ENCODE assay signal across 10 cellular contexts in the genomic region with DNA sequence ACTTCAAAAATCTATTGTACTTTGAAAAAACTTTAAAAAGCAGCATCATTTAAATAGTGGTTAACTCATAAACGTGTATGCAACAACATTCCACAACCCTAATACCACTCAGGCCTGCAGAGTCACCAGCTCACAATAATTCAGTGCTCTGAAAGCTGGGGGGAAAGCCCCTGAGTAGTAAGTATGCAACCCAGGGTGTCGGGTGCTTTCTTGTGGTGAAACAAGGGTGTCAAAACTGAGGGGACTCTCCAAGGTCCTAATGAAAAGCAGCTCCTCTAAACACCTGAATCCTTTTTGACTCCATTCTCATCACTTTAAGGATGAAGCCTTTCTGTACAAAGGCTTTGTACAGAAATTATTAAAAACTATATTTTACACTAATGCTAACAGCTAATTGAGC. TPM values are rescaled to one million over a fixed set of nuclear protein-coding genes. Genes with fewer than 3 reads are reported as not detected.
DNase-seq lines count a peak whose midpoint lies in the region; ATAC-seq, FAIRE-seq and TF ChIP-seq lines count a peak whose summit lies in the region.
"Had no signal": no experiment of that assay in that cellular context is flagged by ENCODE, and none has a peak within 500 bp of the region (broad histone marks: within the 10 kb centered on the region; RNA-seq: fewer than 3 reads in every experiment).

No MANE protein-coding gene starts in this region.

- H3K4me2 ChIP-seq in PC-3 (ENCODE audit: low read length) (no peak overlapping the region), GM12878 (ENCODE audit: control insufficient read depth, insufficient read depth) (no peak overlapping the region)
- H3K4me2 ChIP-seq: BLaER1, SK-N-SH had no signal

- POLR2A ChIA-PET in CD4-positive, alpha-beta memory T cell (lab: Charles Lee; ENCODE audit: partially characterized antibody) = interaction anchor here (0.9 to 1.6 kb wide), 4 partner anchors 8 to 42 kb away, joined by 3 to 6 read pairs (median 4); a partner anchor contains a TSS
- POLR2A ChIA-PET in PC-3 (lab: Charles Lee; ENCODE audit: unreplicated experiment) (no interaction called here), GM12878 (lab: Charles Lee) (interaction anchor here (0.5 to 1.2 kb wide), 8 partner anchors 9 to 381 kb away, joined by 3 to 6 read pairs (median 3); no protein-coding TSS in a partner anchor)

- WGBS in GM12878 (ENCODE audit: insufficient coverage, insufficient replicate concordance, low lambda C conversion rate, missing lambda C conversion rate) = 2% methylated on average over 2 of the region's 2 CpGs
- WGBS in thyroid gland, 2 donors = 78 to 90% methylated on average over 2 of the region's 2 CpGs

- no peak overlapping the region for H3K9ac ChIP-seq in PC-3 (ENCODE audit: low read length)
- no peak overlapping the region for H3K9ac ChIP-seq in GM12878 (ENCODE audit: control insufficient read depth, insufficient read depth, low read length)
- H3K9ac ChIP-seq: BLaER1, SK-N-SH had no signal

- peak overlapping the region; percentile 60 to 90 (median 74) for H3K27ac Mint-ChIP-seq in CD4-positive, alpha-beta memory T cell

- H3K27me3 ChIP-seq in CD4-positive, alpha-beta memory T cell (ENCODE audit: insufficient read depth, low read length) = no peaks in the 10 kb centered on the region
- H3K27me3 ChIP-seq in PC-3 (ENCODE audit: low read length) (no peaks in the 10 kb centered on the region), GM12878 (replicated peaks in 1 of 2; ENCODE audit: control insufficient read depth in 2 of 2, insufficient read depth in 2 of 2, low read length in 1 of 2) (no peaks in the 10 kb centered on the region), thyroid gland (no peaks in the 10 kb centered on the region)
- H3K27me3 ChIP-seq: BLaER1 had no signal

- no peaks in the 10 kb centered on the region for H3K9me2 ChIP-seq in PC-3 (replicated peaks; ENCODE audit: low read length)
- H3K9me2 ChIP-seq: SK-N-SH had no signal

- H3K79me2 ChIP-seq in PC-3 (ENCODE audit: low read length) (no peaks in the 10 kb centered on the region), GM12878 (ENCODE audit: control insufficient read depth, insufficient read depth, low read length) (no peaks in the 10 kb centered on the region; the same call in 1 of the 2 replicates)

- SMC1A ChIA-PET in GM12878 (lab: Charles Lee; ENCODE audit: uncharacterized antibody, unreplicated experiment) = interaction anchor here (0.8 to 2.6 kb wide), 27 partner anchors 9 to 853 kb away, joined by 3 to 13 read pairs (median 5); a partner anchor contains a TSS

- no peaks in the 10 kb centered on the region for H3K27me3 Mint-ChIP-seq in CD4-positive, alpha-beta memory T cell

- H3K4me1 ChIP-seq in CD4-positive, alpha-beta memory T cell (ENCODE audit: insufficient read depth, low read length) = peaks cover 24% of the 10 kb centered on the region
- H3K4me1 ChIP-seq in PC-3 (ENCODE audit: insufficient read depth, low read length) (no peaks in the 10 kb centered on the region), GM12878 (ENCODE audit: control insufficient read depth, insufficient read depth, low read length) (peaks cover 7% of the 10 kb centered on the region), thyroid gland (no peaks in the 10 kb centered on the region)
- H3K4me1 ChIP-seq: BLaER1 had no signal

- peak; percentile 58 to 89 (median 68) for DNase-seq in CD4-positive, alpha-beta memory T cell
- DNase-seq in PC-3 (no peak), GM12878 (ENCODE audit: low read depth, low spot score) (peak; percentile 72), occipital lobe (lab: John Stamatoyannopoulos, UW) (no peak), thyroid gland (no peak), OCI-M2 (lab: John Stamatoyannopoulos, UW; ENCODE audit: unreplicated experiment) (no peak), NCI-H1694 (lab: John Stamatoyannopoulos, UW) (no peak)
- DNase-seq: SK-N-SH had no signal

- H3K36me3 Mint-ChIP-seq in CD4-positive, alpha-beta memory T cell = peaks cover 43 to 52% of the 10 kb centered on the region in 2 donors

- H4K20me1 ChIP-seq in PC-3 (ENCODE audit: low read length) (no peaks in the 10 kb centered on the region), GM12878 (ENCODE audit: control insufficient read depth, insufficient read depth) (no peaks in the 10 kb centered on the region)
- H4K20me1 ChIP-seq: BLaER1 had no signal

- peak; percentile 37 to 65; a peak in 2 of 4 replicates for TF ChIP-seq EP300 in GM12878 (IDR thresholded peaks at IDR 0.05; ENCODE audit: borderline replicate concordance in 1 of 2, control insufficient read depth in 1 of 2, low read depth in 2 of 2, low read length in 2 of 2)

- no peaks in the 10 kb centered on the region for H3F3A ChIP-seq in PC-3 (ENCODE audit: low read length, unreplicated experiment)

- peak; percentile 43; the same call in 1 of the 2 replicates for TF ChIP-seq RAD21 in GM12878 (IDR thresholded peaks at IDR 0.05; ENCODE audit: insufficient read depth, low read depth, low read length)

- RAD21 ChIA-PET in GM12878 (lab: Charles Lee; ENCODE audit: unreplicated experiment) = interaction anchor here (0.5 to 2.8 kb wide), 15 partner anchors 9 to 940 kb away, joined by 3 to 25 read pairs (median 5); a partner anchor contains a TSS

- CTCF ChIA-PET in CD4-positive, alpha-beta memory T cell (lab: Charles Lee; ENCODE audit: partially characterized antibody) = interaction anchor here (0.7 to 1.6 kb wide), 5 partner anchors 11 to 87 kb away, joined by 3 to 5 read pairs (median 3); a partner anchor contains a TSS
- CTCF ChIA-PET in PC-3 (lab: Charles Lee) (interaction anchor here (0.6 kb wide), 1 partner anchor 38 kb away, joined by 3 read pairs; no protein-coding TSS in a partner anchor), GM12878 (lab: Yijun Ruan, JAX) (interaction anchor here (0.7 to 2.1 kb wide), 17 partner anchors 8 to 800 kb away, joined by 3 to 14 read pairs (median 4); a partner anchor contains a TSS)

- in situ Hi-C loops in GM12878 (cut with MboI) = no loop called here

- no peaks in the 10 kb centered on the region for H3K9me3 ChIP-seq in CD4-positive, alpha-beta memory T cell (ENCODE audit: control insufficient read depth in 1 of 2, low read length in 2 of 2)
- no peaks in the 10 kb centered on the region for H3K9me3 ChIP-seq in PC-3 (ENCODE audit: low read length)
- H3K9me3 ChIP-seq in GM12878 (replicated peaks; ENCODE audit: control insufficient read depth, insufficient read depth, low read length) = no peaks in the 10 kb centered on the region
- H3K9me3 ChIP-seq in thyroid gland = no peaks in the 10 kb centered on the region
- H3K9me3 ChIP-seq: BLaER1, SK-N-SH had no signal

- no peak overlapping the region for H2AFZ ChIP-seq in PC-3 (ENCODE audit: low read length)
- H2AFZ ChIP-seq in GM12878 (ENCODE audit: control insufficient read depth, low read depth, low read length) = no peak overlapping the region

- peaks cover 5% of the 10 kb centered on the region for H3K36me3 ChIP-seq in CD4-positive, alpha-beta memory T cell (ENCODE audit: insufficient read depth, low read length)
- H3K36me3 ChIP-seq in PC-3 (ENCODE audit: low read depth, low read length) (no peaks in the 10 kb centered on the region; the same call in 1 of the 2 replicates), GM12878 (ENCODE audit: control insufficient read depth in 2 of 2, insufficient read depth in 2 of 2, low read length in 1 of 2) (peaks cover 8 to 26% of the 10 kb centered on the region in 2 experiments), thyroid gland (peaks cover 9 to 12% of the 10 kb centered on the region in 2 donors)

- peaks cover 16 to 28% (median 21%) of the 10 kb centered on the region in 4 donors for H3K4me1 Mint-ChIP-seq in CD4-positive, alpha-beta memory T cell

- TF ChIP-seq CTCF in PC-3 (conservative IDR thresholded peaks at IDR 0.05; ENCODE audit: low read depth, low read length) (no peak), GM12878 (IDR thresholded peaks at IDR 0.05 in 2 of 3, conservative IDR thresholded peaks at IDR 0.05 in 1 of 3; ENCODE audit: control insufficient read depth in 2 of 3, extremely low read depth in 1 of 3, insufficient read depth in 1 of 3, low read depth in 3 of 3, low read length in 3 of 3) (peak in 1 of 3 experiments; percentile 35; a peak in 2 of 6 replicates), thyroid gland (IDR thresholded peaks at IDR 0.05) (no peak)

- no peaks in the 10 kb centered on the region for H3K9me3 Mint-ChIP-seq in CD4-positive, alpha-beta memory T cell

- no peak for TF ChIP-seq POLR2A in GM12878 (IDR thresholded peaks at IDR 0.05; ENCODE audit: low read depth, low read length)
- no peak for TF ChIP-seq POLR2A in thyroid gland (IDR thresholded peaks at IDR 0.05)

- BruUV-seq in PC-3 (replicated peaks; lab: Mats Ljungman, UMichigan) (TSS peak; percentile 16), GM12878 (replicated peaks; lab: Mats Ljungman, UMichigan) (no TSS peak)

- H3K4me3 Mint-ChIP-seq in CD4-positive, alpha-beta memory T cell = peak overlapping the region in 5 of 8 donors; percentile 41 to 68 (median 58)

- peak; percentile 85 for FAIRE-seq in GM12878 (lab: Jason Lieb, UNC)

- H3K4me3 ChIP-seq in CD4-positive, alpha-beta memory T cell (ENCODE audit: low read length in 2 of 2) = no peak overlapping the region
- H3K4me3 ChIP-seq in PC-3 (ENCODE audit: low read length) = no peak overlapping the region
- no peak overlapping the region for H3K4me3 ChIP-seq in GM12878
- H3K4me3 ChIP-seq in thyroid gland (replicated peaks in 1 of 3) = no peak overlapping the region
- H3K4me3 ChIP-seq: BLaER1 had no signal

- ATAC-seq in GM21619 (IDR thresholded peaks at IDR 0.05; ENCODE audit: unreplicated experiment) (peak; percentile 98), PC-3 (no peak), GM12878 (peak; percentile 100)

- H3K27ac ChIP-seq in CD4-positive, alpha-beta memory T cell (ENCODE audit: low read depth, low read length) = peak overlapping the region; percentile 43
- no peak overlapping the region for H3K27ac ChIP-seq in PC-3 (ENCODE audit: low read length)
- H3K27ac ChIP-seq in GM12878 (ENCODE audit: control insufficient read depth, insufficient read depth) = peak overlapping the region; percentile 35; the same call in 1 of the 2 replicates
- H3K27ac ChIP-seq in thyroid gland = no peak overlapping the region
- H3K27ac ChIP-seq: BLaER1 had no signal

- intact Hi-C loops in CD4-positive, alpha-beta memory T cell (cut with micrococcal nuclease) = loop anchor here (1.0 to 5.0 kb wide), 2 partner anchors 34 to 40 kb away; a partner anchor contains a TSS
- intact Hi-C loops in PC-3 (cut with micrococcal nuclease) (no loop called here), GM12878 (cut with micrococcal nuclease; ENCODE audit: unreplicated experiment) (loop anchor here (1.0 kb wide), 1 partner anchor 42 kb away; a partner anchor contains a TSS), thyroid gland (cut with DNase I) (no loop called here)

RNA-seq across cellular contexts. Expression of a gene that starts 33.7 kb away (rescaled TPM):
- 10 to 100 TPM; 92.2 to 94.2 TPM for total RNA-seq in CD4-positive, alpha-beta memory T cell
- 100 to 1,000 TPM; 106 to 111 TPM for polyA plus RNA-seq in CD4-positive, alpha-beta memory T cell
- 43.4 and 74.3 TPM in 2 replicates for total RNA-seq in PC-3 (2014; rRNA removed)
- 137 and 147 TPM in 2 replicates for total RNA-seq in GM12878 (2013; cell fraction: nucleolus; rRNA removed)
- 28.5 and 31.2 TPM in 2 replicates for total RNA-seq in GM12878 (2014; rRNA removed)
- total RNA-seq in GM12878 (2014; rRNA removed; fragmentation: Illumina TruSeq; extraction: Trizol) = 41.9 and 44.0 TPM in 2 replicates
- 30.1 and 32.7 TPM in 2 replicates for total RNA-seq in GM12878 (2021)
- polyA plus RNA-seq in GM12878 (2011; ENCODE audit: low read depth) = 19.2 TPM
- polyA plus RNA-seq in GM12878 (2011; rRNA removed) = 59.1 and 121 TPM in 2 replicates
- polyA plus RNA-seq in GM12878 (2011; cell fraction: cytosol; rRNA removed) = 18.8 and 19.1 TPM in 2 replicates
- polyA plus RNA-seq in GM12878 (2011; cell fraction: nucleus; rRNA removed) = 37.2 and 38.1 TPM in 2 replicates
- 25.7 and 40.1 TPM in 2 replicates for polyA plus RNA-seq in GM12878 (2012)
- 36.7 and 47.3 TPM in 2 replicates for polyA plus RNA-seq in GM12878 (2014; fragmentation: Illumina TruSeq; extraction: Trizol)
- polyA plus RNA-seq in GM12878 (2014; fragmentation: Nextera tagmentation; extraction: Ambion mirVana) = 10 to 100 TPM; 29.0 to 32.2 TPM
- polyA plus RNA-seq in GM12878 (2014; rRNA removed) = 32.0 and 39.9 TPM in 2 replicates
- 10 to 100 TPM; 45.4 to 51.4 TPM for polyA plus RNA-seq in GM12878 (2016; fragmentation: Nextera tagmentation; extraction: Ambion mirVana)
- polyA minus RNA-seq in GM12878 (2011; rRNA and poly(A)+ RNA removed) = 33.8 and 41.3 TPM in 2 replicates
- polyA minus RNA-seq in GM12878 (2011; cell fraction: cytosol; rRNA and poly(A)+ RNA removed) = 24.0 and 29.0 TPM in 2 replicates
- polyA minus RNA-seq in GM12878 (2011; cell fraction: nucleus; rRNA and poly(A)+ RNA removed) = 24.5 and 37.5 TPM in 2 replicates
- total RNA-seq in occipital lobe = 52.4 TPM
- 100 to 1,000 TPM in 2 of 4 donors, 10 to 100 TPM in 2; 68.1 to 134 (median 96.9) TPM for total RNA-seq in thyroid gland

RNA-seq across cellular contexts. Expression of a gene that starts 34.2 kb away (rescaled TPM):
- 10 to 100 TPM; 25.6 to 28.7 TPM for total RNA-seq in CD4-positive, alpha-beta memory T cell
- polyA plus RNA-seq in CD4-positive, alpha-beta memory T cell = 10 to 100 TPM; 20.6 to 23.7 TPM
- total RNA-seq in PC-3 (2014; rRNA removed) (61.8 and 74.1 TPM in 2 replicates), GM12878 (2014; rRNA removed) (38.8 and 53.1 TPM in 2 replicates), GM12878 (2014; rRNA removed; fragmentation: Illumina TruSeq; extraction: Trizol) (65.1 and 72.0 TPM in 2 replicates), GM12878 (2021) (34.3 and 37.5 TPM in 2 replicates), occipital lobe (29.0 TPM), thyroid gland (10 to 100 TPM; 15.7 to 30.5 (median 18.4) TPM)
- 52.1 and 75.6 TPM in 2 replicates for total RNA-seq in GM12878 (2013; cell fraction: nucleolus; rRNA removed)
- polyA plus RNA-seq in GM12878 (2011; ENCODE audit: low read depth) = 18.2 TPM
- polyA plus RNA-seq in GM12878 (2011; rRNA removed) (65.3 and 126 TPM in 2 replicates), GM12878 (2014; fragmentation: Illumina TruSeq; extraction: Trizol) (54.5 and 72.0 TPM in 2 replicates), GM12878 (2014; fragmentation: Nextera tagmentation; extraction: Ambion mirVana) (10 to 100 TPM; 43.4 to 65.4 TPM), GM12878 (2014; rRNA removed) (33.4 and 35.3 TPM in 2 replicates), GM12878 (2016; fragmentation: Nextera tagmentation; extraction: Ambion mirVana) (10 to 100 TPM; 70.6 to 71.7 TPM)
- 16.8 and 28.7 TPM in 2 replicates for polyA plus RNA-seq in GM12878 (2011; cell fraction: cytosol; rRNA removed)
- 26.3 and 31.2 TPM in 2 replicates for polyA plus RNA-seq in GM12878 (2011; cell fraction: nucleus; rRNA removed)
- 45.2 and 53.6 TPM in 2 replicates for polyA plus RNA-seq in GM12878 (2012)
- polyA minus RNA-seq in GM12878 (2011; rRNA and poly(A)+ RNA removed) = 47.7 and 77.4 TPM in 2 replicates
- polyA minus RNA-seq in GM12878 (2011; cell fraction: cytosol; rRNA and poly(A)+ RNA removed) = 36.5 and 48.5 TPM in 2 replicates
- 30.1 and 42.6 TPM in 2 replicates for polyA minus RNA-seq in GM12878 (2011; cell fraction: nucleus; rRNA and poly(A)+ RNA removed)

RNA-seq across cellular contexts. Expression of a gene that starts 42.2 kb away (rescaled TPM):
- total RNA-seq in CD4-positive, alpha-beta memory T cell = 10 to 100 TPM; 27.7 to 29.2 TPM
- polyA plus RNA-seq in CD4-positive, alpha-beta memory T cell = 10 to 100 TPM; 46.5 to 61.6 TPM
- total RNA-seq in PC-3 (2014; rRNA removed) (109 and 114 TPM in 2 replicates), GM12878 (2014; rRNA removed) (81.2 and 82.6 TPM in 2 replicates), GM12878 (2014; rRNA removed; fragmentation: Illumina TruSeq; extraction: Trizol) (57.3 and 60.9 TPM in 2 replicates), GM12878 (2021) (53.5 and 53.7 TPM in 2 replicates), occipital lobe (75.8 TPM), thyroid gland (100 to 1,000 TPM in 1 of 4 donors, 10 to 100 TPM in 3; 69.7 to 213 (median 76.8) TPM)
- total RNA-seq in GM12878 (2013; cell fraction: nucleolus; rRNA removed) = 180 and 210 TPM in 2 replicates
- 28.8 TPM for polyA plus RNA-seq in GM12878 (2011; ENCODE audit: low read depth)
- polyA plus RNA-seq in GM12878 (2011; rRNA removed) (336 and 341 TPM in 2 replicates), GM12878 (2014; fragmentation: Illumina TruSeq; extraction: Trizol) (94.2 and 125 TPM in 2 replicates), GM12878 (2014; fragmentation: Nextera tagmentation; extraction: Ambion mirVana) (10 to 100 TPM; 31.4 to 34.1 TPM), GM12878 (2014; rRNA removed) (61.8 and 68.3 TPM in 2 replicates), GM12878 (2016; fragmentation: Nextera tagmentation; extraction: Ambion mirVana) (100 to 1,000 TPM; 121 to 129 TPM)
- 208 and 250 TPM in 2 replicates for polyA plus RNA-seq in GM12878 (2011; cell fraction: cytosol; rRNA removed)
- 193 and 244 TPM in 2 replicates for polyA plus RNA-seq in GM12878 (2011; cell fraction: nucleus; rRNA removed)
- polyA plus RNA-seq in GM12878 (2012) = 36.6 and 47.9 TPM in 2 replicates
- polyA minus RNA-seq in GM12878 (2011; rRNA and poly(A)+ RNA removed) = 392 and 531 TPM in 2 replicates
- polyA minus RNA-seq in GM12878 (2011; cell fraction: cytosol; rRNA and poly(A)+ RNA removed) = 83.7 and 130 TPM in 2 replicates
- 109 and 115 TPM in 2 replicates for polyA minus RNA-seq in GM12878 (2011; cell fraction: nucleus; rRNA and poly(A)+ RNA removed)

RNA-seq across cellular contexts. Expression of a gene that starts 50.4 kb away (rescaled TPM):
- 10 to 100 TPM; 65.3 to 68.3 TPM for total RNA-seq in CD4-positive, alpha-beta memory T cell
- polyA plus RNA-seq in CD4-positive, alpha-beta memory T cell = 10 to 100 TPM; 20.0 to 23.3 TPM
- total RNA-seq in PC-3 (2014; rRNA removed) = 41.8 and 59.8 TPM in 2 replicates
- 136 and 152 TPM in 2 replicates for total RNA-seq in GM12878 (2013; cell fraction: nucleolus; rRNA removed)
- total RNA-seq in GM12878 (2014; rRNA removed) = 32.8 and 33.9 TPM in 2 replicates
- total RNA-seq in GM12878 (2014; rRNA removed; fragmentation: Illumina TruSeq; extraction: Trizol) = 38.6 and 41.9 TPM in 2 replicates
- 25.5 and 29.1 TPM in 2 replicates for total RNA-seq in GM12878 (2021)
- 14.4 TPM for polyA plus RNA-seq in GM12878 (2011; ENCODE audit: low read depth)
- polyA plus RNA-seq in GM12878 (2011; rRNA removed) = 72.7 and 83.6 TPM in 2 replicates
- 18.4 and 19.9 TPM in 2 replicates for polyA plus RNA-seq in GM12878 (2011; cell fraction: cytosol; rRNA removed)
- 22.7 and 30.4 TPM in 2 replicates for polyA plus RNA-seq in GM12878 (2011; cell fraction: nucleus; rRNA removed)
- polyA plus RNA-seq in GM12878 (2012) = 20.7 and 21.2 TPM in 2 replicates
- 33.9 and 34.7 TPM in 2 replicates for polyA plus RNA-seq in GM12878 (2014; fragmentation: Illumina TruSeq; extraction: Trizol)
- polyA plus RNA-seq in GM12878 (2014; fragmentation: Nextera tagmentation; extraction: Ambion mirVana) = 10 to 100 TPM; 42.6 to 56.0 TPM
- polyA plus RNA-seq in GM12878 (2014; rRNA removed) = 22.4 and 28.5 TPM in 2 replicates
- 10 to 100 TPM; 57.0 to 59.0 TPM for polyA plus RNA-seq in GM12878 (2016; fragmentation: Nextera tagmentation; extraction: Ambion mirVana)
- polyA minus RNA-seq in GM12878 (2011; rRNA and poly(A)+ RNA removed) = 40.0 and 55.4 TPM in 2 replicates
- polyA minus RNA-seq in GM12878 (2011; cell fraction: cytosol; rRNA and poly(A)+ RNA removed) = 9.2 and 14.8 TPM in 2 replicates
- 38.9 and 50.7 TPM in 2 replicates for polyA minus RNA-seq in GM12878 (2011; cell fraction: nucleus; rRNA and poly(A)+ RNA removed)
- 151 TPM for total RNA-seq in occipital lobe
- 10 to 100 TPM; 49.0 to 92.8 (median 73.8) TPM for total RNA-seq in thyroid gland

Comparison
In these comparisons a context has a peak if more than half of its experiments do, and no peak if none do; other contexts are left out.
1. DNase-seq: peak in CD4-positive, alpha-beta memory T cell (5 of 5) and GM12878 (single experiment); none in PC-3 (single experiment), occipital lobe (single experiment), thyroid gland (0 of 2), OCI-M2 (single experiment) and NCI-H1694 (single experiment).
2. H3K27ac ChIP-seq: peak in CD4-positive, alpha-beta memory T cell (single experiment) and GM12878 (single experiment); none in PC-3 (single experiment) and thyroid gland (0 of 3).
3. intact Hi-C loops: an anchor here in CD4-positive, alpha-beta memory T cell (1.0 to 5.0 kb wide) and GM12878 (1.0 kb wide); none called in PC-3 and thyroid gland.